In genomic region chr14:104752735-104753527, GRCh38 we compare ENCODE assay signal across 1 cellular context.
TF ChIP-seq lines count a peak whose summit lies in the region.

Gene SIVA1 (plus strand): TSS chr14:104753147. CDS start chr14:104753202, 55 bp downstream.

TF ChIP-seq in HepG2, 621 proteins besides CTCF, POLR2A, EP300 and RAD21 (continued from another document and continues in another):
- 0 out of 2 replicates have a peak, but pooled peaks have one; percentile 24 for TF ChIP-seq ZNF609 (CRISPR knock-in tag; IDR thresholded peaks at IDR 0.05; ENCODE audit: borderline replicate concordance)
- no peak; a peak in 1 of 4 replicates for TF ChIP-seq REST (IDR thresholded peaks at IDR 0.05; ENCODE audit: borderline replicate concordance in 1 of 2, low read depth in 1 of 2, low read length in 2 of 2)
- TF ChIP-seq YEATS2 (CRISPR knock-in tag; IDR thresholded peaks at IDR 0.05; ENCODE audit: borderline replicate concordance), result peak; percentile 85
- TF ChIP-seq CBX2 (IDR thresholded peaks at IDR 0.05; ENCODE audit: low read depth, low read length), result no peak
- TF ChIP-seq CBX2 (CRISPR knock-in tag; IDR thresholded peaks at IDR 0.05; ENCODE audit: low read depth), result no peak
- no peak for TF ChIP-seq ZNF496 (CRISPR knock-in tag; IDR thresholded peaks at IDR 0.05; ENCODE audit: insufficient replicate concordance)
- no peak for TF ChIP-seq ATM (IDR thresholded peaks at IDR 0.05; ENCODE audit: borderline replicate concordance)
- TF ChIP-seq ZNF556 (CRISPR knock-in tag; IDR thresholded peaks at IDR 0.05; ENCODE audit: borderline replicate concordance), result peak; percentile 70; the same call in 1 of the 2 replicates
- TF ChIP-seq ETV5 (CRISPR knock-in tag; IDR thresholded peaks at IDR 0.05; ENCODE audit: borderline replicate concordance), result peak; percentile 45; the same call in 1 of the 2 replicates
- TF ChIP-seq ZFP91 (CRISPR knock-in tag; IDR thresholded peaks at IDR 0.05; ENCODE audit: borderline replicate concordance), result peak; percentile 82; the same call in 1 of the 2 replicates
- peak; percentile 33; the same call in 1 of the 2 replicates for TF ChIP-seq AHR (CRISPR knock-in tag; IDR thresholded peaks at IDR 0.05)
- TF ChIP-seq PHF8 (CRISPR knock-in tag; IDR thresholded peaks at IDR 0.05), result peak; percentile 98
- no peak for TF ChIP-seq DPF2 (CRISPR knock-in tag; IDR thresholded peaks at IDR 0.05; ENCODE audit: borderline replicate concordance, low read depth)
- TF ChIP-seq ZNF430 (CRISPR knock-in tag; IDR thresholded peaks at IDR 0.05), result peak; percentile 92
- peak; percentile 28; the same call in 1 of the 2 replicates for TF ChIP-seq ESRRA (CRISPR knock-in tag; IDR thresholded peaks at IDR 0.05; ENCODE audit: low read depth)
- TF ChIP-seq BRD4 (CRISPR knock-in tag; IDR thresholded peaks at IDR 0.05), result peak; percentile 47; the same call in 1 of the 2 replicates
- peak; percentile 96 for TF ChIP-seq ZFY (CRISPR knock-in tag; IDR thresholded peaks at IDR 0.05)
- TF ChIP-seq PAX8 (CRISPR knock-in tag; IDR thresholded peaks at IDR 0.05; ENCODE audit: borderline replicate concordance), result peak; percentile 85; the same call in 1 of the 2 replicates
- TF ChIP-seq POGK (CRISPR knock-in tag; conservative IDR thresholded peaks at IDR 0.05), result peak; percentile 92; the same call in 1 of the 2 replicates
- peak; percentile 94; the same call in 1 of the 2 replicates for TF ChIP-seq ZNF558 (CRISPR knock-in tag; IDR thresholded peaks at IDR 0.05; ENCODE audit: borderline replicate concordance)
- no peak; the same call in 1 of the 2 replicates for TF ChIP-seq ZBED4 (CRISPR knock-in tag; IDR thresholded peaks at IDR 0.05; ENCODE audit: borderline replicate concordance)
- no peak for TF ChIP-seq TOPORS (CRISPR knock-in tag; IDR thresholded peaks at IDR 0.05)
- peak; percentile 43 for TF ChIP-seq ZNF503 (CRISPR knock-in tag; IDR thresholded peaks at IDR 0.05)
- TF ChIP-seq KMT2A (CRISPR knock-in tag; IDR thresholded peaks at IDR 0.05), result no peak; the same call in 1 of the 2 replicates
- TF ChIP-seq ADNP (CRISPR knock-in tag; IDR thresholded peaks at IDR 0.05), result no peak
- no peak for TF ChIP-seq SMARCC2 (IDR thresholded peaks at IDR 0.05)
- TF ChIP-seq ZNF777 (CRISPR knock-in tag; IDR thresholded peaks at IDR 0.05), result peak; percentile 37; the same call in 1 of the 2 replicates
- TF ChIP-seq FOXP1 (IDR thresholded peaks at IDR 0.05), result no peak
- no peak for TF ChIP-seq FOXP1 (CRISPR knock-in tag; IDR thresholded peaks at IDR 0.05)
- 0 out of 2 replicates have a peak, but pooled peaks have one; percentile 46 for TF ChIP-seq ZNF333 (CRISPR knock-in tag; IDR thresholded peaks at IDR 0.05; ENCODE audit: borderline replicate concordance)
- peak; percentile 83 for TF ChIP-seq MAX (IDR thresholded peaks at IDR 0.05)
- TF ChIP-seq ZC3H4 (CRISPR knock-in tag; IDR thresholded peaks at IDR 0.05; ENCODE audit: borderline replicate concordance), result 0 out of 2 replicates have a peak, but pooled peaks have one; percentile 44
- 0 out of 2 replicates have a peak, but pooled peaks have one; percentile 49 for TF ChIP-seq CSRNP1 (CRISPR knock-in tag; IDR thresholded peaks at IDR 0.05)
- 0 out of 4 replicates have a peak, but pooled peaks of 1 of the 2 experiments have one; percentile 9 for TF ChIP-seq NR2F1 (CRISPR knock-in tag; IDR thresholded peaks at IDR 0.05)
